In the genomic region with DNA sequence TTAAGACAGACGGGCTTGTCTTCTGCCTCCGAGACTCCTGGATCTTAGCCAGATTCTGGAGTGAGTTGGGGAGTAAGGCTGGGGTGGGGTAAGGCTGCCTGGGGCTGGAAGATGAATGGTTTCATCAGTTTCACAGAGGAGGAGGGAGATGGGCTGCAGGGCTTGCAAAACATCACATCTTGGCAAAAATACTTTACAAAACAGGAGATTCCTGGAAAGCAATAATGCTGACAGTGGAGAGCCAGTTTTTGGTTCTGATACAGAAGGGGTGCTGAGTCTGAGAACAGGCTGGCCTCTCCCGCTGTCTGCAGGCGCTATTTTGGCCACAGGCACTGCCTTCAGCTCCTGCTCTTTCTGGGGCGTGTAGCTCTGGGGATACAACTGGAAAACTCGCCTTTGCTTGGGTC, we compare ENCODE assay signal across 1 cellular context.
TF ChIP-seq lines count a peak whose summit lies in the region.

No MANE protein-coding gene starts in this region.

TF ChIP-seq in SK-N-SH treated with all-trans-retinoic acid at 6 μM for 48 hours, 23 proteins besides CTCF, POLR2A, EP300 and RAD21 (continued from another document):
- TF ChIP-seq GLIS3 (CRISPR knock-in tag; IDR thresholded peaks at IDR 0.05) (no peak), ZNF565 (CRISPR knock-in tag; conservative IDR thresholded peaks at IDR 0.05; ENCODE audit: low read depth) (no peak), TCF4 (CRISPR knock-in tag; IDR thresholded peaks at IDR 0.05; ENCODE audit: borderline replicate concordance) (no peak), ZNF8 (CRISPR knock-in tag; IDR thresholded peaks at IDR 0.05) (no peak), BACH2 (CRISPR knock-in tag; IDR thresholded peaks at IDR 0.05; ENCODE audit: borderline replicate concordance) (no peak)
